In genomic region chr5:126651013-126651577, GRCh38 we compare ENCODE assay signal across 19 cellular contexts. TPM values are rescaled to one million over a fixed set of nuclear protein-coding genes. Genes with fewer than 3 reads are reported as not detected.
DNase-seq lines count a peak whose midpoint lies in the region; ATAC-seq, FAIRE-seq and TF ChIP-seq lines count a peak whose summit lies in the region.
"Had no signal": no experiment of that assay in that cellular context is flagged by ENCODE, and none has a peak within 500 bp of the region (broad histone marks: within the 10 kb centered on the region; RNA-seq: fewer than 3 reads in every experiment).

No MANE protein-coding gene starts in this region.

- no peaks in the 10 kb centered on the region for H3K9me3 Mint-ChIP-seq in Calu3 (ENCODE audit: low read depth, unreplicated experiment)

- no peak overlapping the region for H2AFZ ChIP-seq in HepG2 (ENCODE audit: low read length)

- H3K4me1 ChIP-seq in HepG2 (ENCODE audit: insufficient read depth, low read length), result peaks cover 78% of the 10 kb centered on the region
- H3K4me1 ChIP-seq: HAP-1 had no signal

- H3K4me3 ChIP-seq in HepG2 (replicated peaks in 1 of 3; ENCODE audit: insufficient read depth in 1 of 3, low read depth in 2 of 3, low read length in 3 of 3), result peak overlapping the region in 1 of 3 experiments; percentile 9; a peak in 1 of 6 replicates
- H3K4me3 ChIP-seq: HAP-1, MG63 had no signal

- H3K9ac ChIP-seq in HepG2 (ENCODE audit: insufficient read depth, low read depth, low read length), result no peak overlapping the region
- H3K9ac ChIP-seq: SK-N-SH had no signal

- H3K27me3 ChIP-seq in HepG2 (ENCODE audit: control insufficient read depth in 1 of 2, insufficient read depth in 2 of 2, low read length in 2 of 2), result no peaks in the 10 kb centered on the region
- H3K27me3 ChIP-seq: MG63 had no signal

- H3K79me2 ChIP-seq in HepG2 (ENCODE audit: insufficient read depth, low read length), result no peaks in the 10 kb centered on the region

- H3K36me3 Mint-ChIP-seq in Calu3 (ENCODE audit: insufficient read depth, unreplicated experiment), result no peaks in the 10 kb centered on the region
- H3K36me3 Mint-ChIP-seq: CD4-positive, CD25-positive, alpha-beta regulatory T cell had no signal

- 13% methylated on average over 1 of the region's 1 CpG for WGBS in HepG2 (ENCODE audit: low lambda C conversion rate)

- BruUV-seq in HepG2 (replicated peaks; lab: Mats Ljungman, UMichigan) (no TSS peak), Calu3 (replicated peaks; lab: Mats Ljungman, UMichigan) (no TSS peak)

- DNase-seq in HepG2 (ENCODE audit: low spot score), result no peak
- DNase-seq in middle frontal gyrus (ENCODE audit: extremely low spot score, low spot score), result no peak
- DNase-seq in Calu3, result no peak
- no peak for DNase-seq in DMS 273 treated with DMSO at 0.1 percent for 48 hours (lab: John Stamatoyannopoulos, UW)
- DNase-seq: CD4-positive, CD25-positive, alpha-beta regulatory T cell; IMR-90; Karpas-422; MG63; NCI-H1092 treated with DMSO at 0.1 percent for 48 hours; NCI-H510A treated with DMSO at 0.1 percent for 48 hours; NCI-H82; Right ventricle myocardium superior; SK-N-SH had no signal

- no peak overlapping the region for H3K4me3 Mint-ChIP-seq in Calu3 (ENCODE audit: low read depth, unreplicated experiment)
- H3K4me3 Mint-ChIP-seq: B cell; CD4-positive, CD25-positive, alpha-beta regulatory T cell had no signal

- no peak for TF ChIP-seq POLR2A in HepG2 (IDR thresholded peaks at IDR 0.05; ENCODE audit: insufficient read depth in 1 of 2, low read depth in 2 of 2, low read length in 2 of 2)

- no peaks in the 10 kb centered on the region for H3K9me3 ChIP-seq in HepG2 (ENCODE audit: low read length)
- H3K9me3 ChIP-seq: HAP-1, SK-N-SH had no signal

- ATAC-seq in GM18907 (IDR thresholded peaks at IDR 0.05; ENCODE audit: unreplicated experiment) (peak; percentile 62), HG02938 (IDR thresholded peaks at IDR 0.05; ENCODE audit: unreplicated experiment) (peak; percentile 54), HepG2 (no peak), HG03432 (IDR thresholded peaks at IDR 0.05; ENCODE audit: unreplicated experiment) (no peak)
- ATAC-seq: Panc1 had no signal

- no peaks in the 10 kb centered on the region for H3K27me3 Mint-ChIP-seq in Calu3 (ENCODE audit: unreplicated experiment)

- H4K20me1 ChIP-seq in HepG2 (ENCODE audit: insufficient read depth, low read length), result no peaks in the 10 kb centered on the region

- no peak for TF ChIP-seq RAD21 in HepG2 (CRISPR knock-in tag; IDR thresholded peaks at IDR 0.05)

- intact Hi-C loops in HepG2 (cut with micrococcal nuclease; ENCODE audit: unreplicated experiment) (no loop called here), Calu3 (cut with micrococcal nuclease; ENCODE audit: unreplicated experiment) (loop anchor here (10.0 kb wide), 1 partner anchor 644 kb away; the partner anchor contains the start of gene MEGF10)

- peak overlapping the region; percentile 67 for H3K4me2 ChIP-seq in HepG2 (ENCODE audit: low read depth, low read length)
- H3K4me2 ChIP-seq: SK-N-SH had no signal

- TF ChIP-seq CTCF in HepG2 (CRISPR knock-in tag; IDR thresholded peaks at IDR 0.05) (no peak), Calu3 (IDR thresholded peaks at IDR 0.05; ENCODE audit: unreplicated experiment) (no peak)

- no peak overlapping the region for H3K27ac Mint-ChIP-seq in Calu3 (ENCODE audit: unreplicated experiment)
- H3K27ac Mint-ChIP-seq: B cell; CD4-positive, CD25-positive, alpha-beta regulatory T cell had no signal

- TF ChIP-seq EP300 in HepG2 (IDR thresholded peaks at IDR 0.05; ENCODE audit: low read depth in 2 of 2, low read length in 2 of 2), result no peak
- TF ChIP-seq EP300 in HepG2 (CRISPR knock-in tag; IDR thresholded peaks at IDR 0.05; ENCODE audit: borderline replicate concordance), result no peak

- no peaks in the 10 kb centered on the region for H3K36me3 ChIP-seq in HepG2 (replicated peaks in 1 of 2; ENCODE audit: control insufficient read depth in 1 of 2, insufficient read depth in 2 of 2, low read length in 2 of 2)
- H3K36me3 ChIP-seq: HAP-1, MG63 had no signal

- POLR2A ChIA-PET in HepG2 (lab: Yijun Ruan, JAX), result interaction anchor here (1.0 to 2.0 kb wide), 4 partner anchors 51 to 127 kb away, joined by 3 to 12 read pairs (median 6); partner anchors contain the start of genes ALDH7A1, LMNB1 and PHAX

- peak overlapping the region; percentile 82 for H3K27ac ChIP-seq in HepG2 (ENCODE audit: extremely low read length, insufficient read depth, low read length)

- CTCF ChIA-PET in HepG2 (lab: Yijun Ruan, JAX; ENCODE audit: low intra/inter-chr PET ratio, low total read pairs), result no interaction called here
- CTCF ChIA-PET in Calu3 (lab: Charles Lee), result no interaction called here

- FAIRE-seq in HepG2 (lab: Jason Lieb, UNC), result peak; percentile 15

- H3K4me1 Mint-ChIP-seq in Calu3 (ENCODE audit: low read depth, unreplicated experiment), result peaks cover 20% of the 10 kb centered on the region
- H3K4me1 Mint-ChIP-seq: B cell; CD4-positive, CD25-positive, alpha-beta regulatory T cell had no signal

- in situ Hi-C loops in HepG2 (cut with HindIII; ENCODE audit: extremely low pct_ligation_motif_present, low pct_unique_long_range_greater_than_20kb), result loop anchor here (10.0 to 25.0 kb wide), 3 partner anchors 154 to 664 kb away; partner anchors contain the start of gene MARCHF3

TF ChIP-seq in HepG2, 621 proteins besides CTCF, POLR2A, EP300 and RAD21:
- TF ChIP-seq KAT8 (CRISPR knock-in tag; IDR thresholded peaks at IDR 0.05) (0 out of 2 replicates have a peak, but pooled peaks have one; percentile 12), STAG1 (CRISPR knock-in tag; IDR thresholded peaks at IDR 0.05) (no peak)
TF ChIP-seq in HepG2: peak in this region for 1.

RNA-seq across cellular contexts. Expression of gene PHAX, which starts 50.3 kb away (rescaled TPM):
- total RNA-seq in HepG2 (2016; rRNA removed; fragmentation: Illumina TruSeq; extraction: Trizol) (59.7 and 95.0 TPM in 2 replicates), Calu3 (2022) (60.2 and 63.6 TPM in 2 replicates)
- 21.2 and 23.9 TPM in 2 replicates for total RNA-seq in HepG2 (2016; cell fraction: cytosol; rRNA removed; fragmentation: Illumina TruSeq; extraction: Trizol; ENCODE audit: low read depth)
- 60.0 and 92.4 TPM in 2 replicates for total RNA-seq in HepG2 (2016; cell fraction: insoluble cytoplasmic fraction; rRNA removed; fragmentation: Illumina TruSeq; extraction: Trizol)
- total RNA-seq in HepG2 (2016; cell fraction: membrane; rRNA removed; fragmentation: Illumina TruSeq; extraction: Trizol), result 13.8 and 20.4 TPM in 2 replicates
- total RNA-seq in HepG2 (2016; cell fraction: nucleus; rRNA removed; fragmentation: Illumina TruSeq; extraction: Trizol), result 28.1 and 28.5 TPM in 2 replicates
- 14.5 and 20.0 TPM in 2 replicates for polyA plus RNA-seq in HepG2 (2011; rRNA removed)
- 23.7 and 29.5 TPM in 2 replicates for polyA plus RNA-seq in HepG2 (2011; cell fraction: cytosol; rRNA removed)
- 8.2 and 8.9 TPM in 2 replicates for polyA plus RNA-seq in HepG2 (2011; cell fraction: nucleus; rRNA removed)
- 25.3 and 30.2 TPM in 2 replicates for polyA plus RNA-seq in HepG2 (2012)
- 5.2 and 7.4 TPM in 2 replicates for polyA plus RNA-seq in HepG2 (2016; cell fraction: cytosol; fragmentation: Illumina TruSeq; extraction: Trizol; ENCODE audit: low read depth)
- polyA plus RNA-seq in HepG2 (2016; cell fraction: insoluble cytoplasmic fraction; fragmentation: Illumina TruSeq; extraction: Trizol; ENCODE audit: low read depth), result 79.7 and 90.7 TPM in 2 replicates
- 9.3 and 9.5 TPM in 2 replicates for polyA plus RNA-seq in HepG2 (2016; cell fraction: membrane; fragmentation: Illumina TruSeq; extraction: Trizol; ENCODE audit: low read depth)
- polyA plus RNA-seq in HepG2 (2016; cell fraction: nucleus; fragmentation: Illumina TruSeq; extraction: Trizol; ENCODE audit: insufficient read depth, low read depth), result 25.9 and 30.7 TPM in 2 replicates
- polyA minus RNA-seq in HepG2 (2011; rRNA and poly(A)+ RNA removed; ENCODE audit: low replicate concordance), result 13.5 and 35.0 TPM in 2 replicates
- 14.5 and 19.1 TPM in 2 replicates for polyA minus RNA-seq in HepG2 (2011; cell fraction: cytosol; rRNA and poly(A)+ RNA removed)
- polyA minus RNA-seq in HepG2 (2011; cell fraction: nucleus; rRNA and poly(A)+ RNA removed), result 21.5 and 28.7 TPM in 2 replicates

RNA-seq across cellular contexts. Expression of gene ALDH7A1, which starts 56.1 kb away (rescaled TPM):
- total RNA-seq in HepG2 (2016; rRNA removed; fragmentation: Illumina TruSeq; extraction: Trizol) (69.0 and 132 TPM in 2 replicates), Calu3 (2022) (78.0 and 108 TPM in 2 replicates)
- 25.5 and 27.2 TPM in 2 replicates for total RNA-seq in HepG2 (2016; cell fraction: cytosol; rRNA removed; fragmentation: Illumina TruSeq; extraction: Trizol; ENCODE audit: low read depth)
- 68.9 and 140 TPM in 2 replicates for total RNA-seq in HepG2 (2016; cell fraction: insoluble cytoplasmic fraction; rRNA removed; fragmentation: Illumina TruSeq; extraction: Trizol)
- 30.4 and 36.0 TPM in 2 replicates for total RNA-seq in HepG2 (2016; cell fraction: membrane; rRNA removed; fragmentation: Illumina TruSeq; extraction: Trizol)
- total RNA-seq in HepG2 (2016; cell fraction: nucleus; rRNA removed; fragmentation: Illumina TruSeq; extraction: Trizol), result 88.1 and 94.1 TPM in 2 replicates
- polyA plus RNA-seq in HepG2 (2011; rRNA removed), result 64.5 and 100 TPM in 2 replicates
- polyA plus RNA-seq in HepG2 (2011; cell fraction: cytosol; rRNA removed), result 60.2 and 62.6 TPM in 2 replicates
- 25.1 and 27.1 TPM in 2 replicates for polyA plus RNA-seq in HepG2 (2011; cell fraction: nucleus; rRNA removed)
- 63.1 and 161 TPM in 2 replicates for polyA plus RNA-seq in HepG2 (2012)
- 22.7 and 28.6 TPM in 2 replicates for polyA plus RNA-seq in HepG2 (2016; cell fraction: cytosol; fragmentation: Illumina TruSeq; extraction: Trizol; ENCODE audit: low read depth)
- 290 TPM in 2 replicates for polyA plus RNA-seq in HepG2 (2016; cell fraction: insoluble cytoplasmic fraction; fragmentation: Illumina TruSeq; extraction: Trizol; ENCODE audit: low read depth)
- 35.9 and 40.2 TPM in 2 replicates for polyA plus RNA-seq in HepG2 (2016; cell fraction: membrane; fragmentation: Illumina TruSeq; extraction: Trizol; ENCODE audit: low read depth)
- polyA plus RNA-seq in HepG2 (2016; cell fraction: nucleus; fragmentation: Illumina TruSeq; extraction: Trizol; ENCODE audit: insufficient read depth, low read depth), result 144 and 152 TPM in 2 replicates
- 96.9 and 101 TPM in 2 replicates for polyA minus RNA-seq in HepG2 (2011; rRNA and poly(A)+ RNA removed; ENCODE audit: low replicate concordance)
- 31.7 and 41.1 TPM in 2 replicates for polyA minus RNA-seq in HepG2 (2011; cell fraction: cytosol; rRNA and poly(A)+ RNA removed)
- polyA minus RNA-seq in HepG2 (2011; cell fraction: nucleus; rRNA and poly(A)+ RNA removed), result 61.4 and 63.3 TPM in 2 replicates

Comparison
In these comparisons a context has a peak if more than half of its experiments do, and no peak if none do; other contexts are left out.
1. ATAC-seq: peak in GM18907 (single experiment) and HG02938 (single experiment); none in HepG2 (single experiment) and HG03432 (single experiment).